In the genomic region with DNA sequence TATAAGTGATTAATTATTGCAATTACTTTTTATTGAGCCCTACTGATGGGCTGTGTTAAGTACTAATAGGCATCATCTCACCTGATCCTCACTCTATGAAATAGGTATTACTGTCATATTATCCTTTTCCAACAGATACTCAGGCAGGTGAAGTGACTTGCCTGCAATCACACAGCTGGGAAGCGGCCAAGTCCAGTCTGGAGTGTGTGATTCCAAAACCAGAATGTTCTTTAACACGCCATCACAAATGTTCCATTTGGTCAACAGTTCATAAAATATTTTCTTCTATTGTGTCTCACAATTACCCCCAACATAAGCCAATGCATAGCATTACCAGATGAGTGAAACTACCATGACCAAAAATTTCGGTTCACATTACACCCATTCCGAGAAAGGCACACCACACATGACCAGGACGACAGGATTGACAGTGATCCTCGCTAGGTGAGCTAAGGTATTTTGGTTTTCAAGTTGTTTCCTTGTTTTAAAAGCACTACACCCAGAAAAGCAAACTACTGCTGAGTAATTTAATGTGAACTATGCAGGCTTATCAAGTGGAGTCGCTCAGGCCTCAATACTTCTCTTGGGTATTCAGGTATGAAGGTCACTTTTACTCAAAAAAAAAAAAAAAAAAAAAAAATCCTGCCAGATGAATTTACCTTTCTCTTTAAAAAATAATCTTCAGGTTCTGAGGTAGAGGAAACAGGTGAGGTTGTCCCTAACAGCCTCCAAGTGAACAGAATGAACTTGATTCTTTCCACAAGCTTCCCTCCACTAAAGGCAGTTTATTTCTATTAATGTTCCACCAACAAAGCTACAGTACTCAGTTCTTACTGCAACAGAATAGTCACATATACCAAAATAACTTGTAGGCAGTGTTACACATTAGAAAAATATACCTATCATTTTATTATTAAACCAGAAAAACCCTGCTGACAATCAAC, we compare ENCODE assay signal across 9 cellular contexts. TPM values are rescaled to one million over a fixed set of nuclear protein-coding genes. Genes with fewer than 3 reads are reported as not detected.
DNase-seq lines count a peak whose midpoint lies in the region; TF ChIP-seq lines count a peak whose summit lies in the region.
"Had no signal": no experiment of that assay in that cellular context is flagged by ENCODE, and none has a peak within 500 bp of the region (broad histone marks: within the 10 kb centered on the region; RNA-seq: fewer than 3 reads in every experiment).

No MANE protein-coding gene starts in this region.

- H3K36me3 ChIP-seq in adipocyte (ENCODE audit: control insufficient read depth, insufficient read depth, low read length, severe bottlenecking) = no peaks in the 10 kb centered on the region
- peaks cover 0 to 5% (median 0%) of the 10 kb centered on the region in 6 donors for H3K36me3 ChIP-seq in spleen

- H3K4me1 ChIP-seq in adipocyte (ENCODE audit: control insufficient read depth, insufficient read depth, low read length) (peaks cover 43% of the 10 kb centered on the region), spleen (peaks cover 61 to 93% (median 85%) of the 10 kb centered on the region in 6 donors)

- TF ChIP-seq CTCF in spleen (IDR thresholded peaks at IDR 0.05 in 8 of 11, conservative IDR thresholded peaks at IDR 0.05 in 3 of 11) = no peak

- no peaks in the 10 kb centered on the region for H3K27me3 ChIP-seq in adipocyte (replicated peaks; ENCODE audit: control insufficient read depth, insufficient read depth, low read length)
- H3K27me3 ChIP-seq in spleen (replicated peaks in 1 of 7) = no peaks in the 10 kb centered on the region

- H3K9ac ChIP-seq in adipocyte (ENCODE audit: low read length) = no peak overlapping the region

- H3K27ac ChIP-seq in spleen = peak overlapping the region in 7 of 8 donors; percentile 89 to 98 (median 93)
- H3K27ac ChIP-seq: 22Rv1 had no signal

- H3K9me3 ChIP-seq in adipocyte (ENCODE audit: control insufficient read depth, low read length) (no peaks in the 10 kb centered on the region), spleen (no peaks in the 10 kb centered on the region)

- WGBS in spleen, 5 donors = 85 to 92% (median 88%) methylated on average over 7 of the region's 7 CpGs

- no peak for TF ChIP-seq POLR2A in spleen (IDR thresholded peaks at IDR 0.05)

- intact Hi-C loops in spleen (cut with DNase I; ENCODE audit: low total_unique reads) = no loop called here

- DNase-seq in DMS79 treated with DMSO at 0.1 percent for 48 hours (lab: John Stamatoyannopoulos, UW) (peak; percentile 40), DMS79 (lab: John Stamatoyannopoulos, UW) (no peak), adipocyte (ENCODE audit: low read depth) (no peak), kidney glomerular epithelial cell (lab: John Stamatoyannopoulos, UW) (peak; percentile 30), spleen (no peak), H4 (ENCODE audit: low spot score) (no peak), GOT3 (lab: John Stamatoyannopoulos, UW) (no peak), hypothalamus (lab: John Stamatoyannopoulos, UW) (no peak)

- peak overlapping the region; percentile 95 for H3K4me3 ChIP-seq in adipocyte (ENCODE audit: low read length)
- H3K4me3 ChIP-seq in spleen = peak overlapping the region in 7 of 8 donors; percentile 49 to 75 (median 63)

RNA-seq across cellular contexts. Expression of gene VPS37B, which starts 2.4 kb away (rescaled TPM):
- 10 to 100 TPM; 43.4 to 67.5 (median 54.2) TPM for total RNA-seq in spleen
- 10 to 100 TPM; 24.8 to 42.7 (median 29.6) TPM for polyA plus RNA-seq in spleen
- total RNA-seq in H4 (2014; rRNA removed; shearing (Covaris generic)) = 29.2 and 44.0 TPM in 2 replicates

RNA-seq across cellular contexts. Expression of gene HIP1R, which starts 58.2 kb away (rescaled TPM):
- 10 to 100 TPM; 40.3 to 65.2 (median 48.0) TPM for total RNA-seq in spleen
- 10 to 100 TPM; 42.2 to 65.9 (median 65.1) TPM for polyA plus RNA-seq in spleen
- total RNA-seq in H4 (2014; rRNA removed; shearing (Covaris generic)) = 22.0 and 25.6 TPM in 2 replicates

Comparison
In these comparisons a context has a peak if more than half of its experiments do, and no peak if none do; other contexts are left out.
1. DNase-seq: peak in DMS79 treated with DMSO at 0.1 percent for 48 hours (single experiment) and kidney glomerular epithelial cell (single experiment); none in DMS79 (single experiment), adipocyte (single experiment), spleen (single experiment), H4 (single experiment), GOT3 (single experiment) and hypothalamus (0 of 51).